Comparison of ENCODE assay signal across 2 cellular contexts in genomic region chr19:29266603-29267002, GRCh38.
TF ChIP-seq lines count a peak whose summit lies in the region.

No MANE protein-coding gene starts in this region.

TF ChIP-seq in H1, 55 proteins besides CTCF, POLR2A, EP300 and RAD21:
- TF ChIP-seq HDAC6 (IDR thresholded peaks at IDR 0.05; ENCODE audit: low read depth, low read length), result no peak
- no peak for TF ChIP-seq JUND (IDR thresholded peaks at IDR 0.05; ENCODE audit: low read length)
- TF ChIP-seq CTBP2 (IDR thresholded peaks at IDR 0.05; ENCODE audit: borderline replicate concordance, insufficient read depth, insufficient read length, low read length), result no peak
- TF ChIP-seq SIRT6 (IDR thresholded peaks at IDR 0.05; ENCODE audit: low read length), result no peak

TF ChIP-seq in neural cell, 6 proteins besides CTCF, POLR2A, EP300 and RAD21:
- no peak for TF ChIP-seq POLR2AphosphoS5 (IDR thresholded peaks at IDR 0.05)
- TF ChIP-seq MXI1 (conservative IDR thresholded peaks at IDR 0.05; ENCODE audit: poor library complexity, severe bottlenecking), result no peak
- no peak for TF ChIP-seq REST (IDR thresholded peaks at IDR 0.05; ENCODE audit: borderline replicate concordance)
- no peak for TF ChIP-seq SMC3 (conservative IDR thresholded peaks at IDR 0.05; ENCODE audit: poor library complexity)
- TF ChIP-seq TAF1 (IDR thresholded peaks at IDR 0.05; ENCODE audit: low read depth), result no peak
- TF ChIP-seq EZH2 (IDR thresholded peaks at IDR 0.05; ENCODE audit: borderline replicate concordance, insufficient read depth, low read length, poor library complexity, severe bottlenecking), result no peak
TF ChIP-seq in neural cell: peak in this region for 0.
